ENCODE assay signal across 32 cellular contexts in the genomic region with DNA sequence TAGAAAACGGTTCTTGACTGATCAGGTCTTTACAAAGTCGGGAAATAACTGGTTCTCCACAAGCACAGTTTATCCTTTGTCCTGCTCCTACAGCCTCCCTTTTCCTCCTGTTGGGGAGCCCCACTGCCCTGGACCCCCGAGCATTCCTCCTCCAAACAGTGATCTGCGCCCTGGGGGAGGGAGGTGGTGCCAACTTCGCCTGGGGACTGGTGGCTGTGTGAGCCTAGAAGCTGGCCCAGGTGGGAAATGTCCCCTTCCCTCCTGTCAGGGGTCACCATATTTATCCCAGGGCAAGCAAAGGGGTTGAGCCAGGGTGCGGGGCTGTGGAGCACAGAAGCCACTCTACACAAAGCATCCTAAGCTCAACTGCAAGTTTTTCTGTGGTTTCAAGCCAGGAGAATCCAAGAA. TPM values are rescaled to one million over a fixed set of nuclear protein-coding genes. Genes with fewer than 3 reads are reported as not detected.
"Had no signal": no experiment of that assay in that cellular context is flagged by ENCODE, and none has a peak within 500 bp of the region (broad histone marks: within the 10 kb centered on the region; RNA-seq: fewer than 3 reads in every experiment).

No MANE protein-coding gene starts in this region.

- H3K27ac Mint-ChIP-seq: activated CD4-positive, alpha-beta memory T cell treated with anti-CD3 and anti-CD28 coated beads, Interleukin-2, amount 10 ng/mL, durations not matched to agents 7 days and 5 days; activated naive CD8-positive, alpha-beta T cell treated with anti-CD3 and anti-CD28 coated beads, Interleukin-2, amount 50 U/mL, for 24 hours; activated T-cell treated with anti-CD3 and anti-CD28 coated beads, Interleukin-2, amount 50 U/mL, for 24 hours; dendritic cell treated with granulocyte-macrophage colony-stimulating factor and Interleukin-4, amounts not matched to agents 40 ng/mL and 50 ng/mL, for 4 days; endodermal cell; natural killer cell; stimulated activated memory B cell treated with anti-CD40 and anti-IgM and Interleukin-4, amounts not matched to agents 10 μg/mL and 1 μg/mL and 100 μg/mL, for 72 hours; stimulated activated naive CD8-positive, alpha-beta T cell treated with anti-CD3 and anti-CD28 coated beads, Interleukin-15, amount 100 ng/mL, for 72 hours had no signal

- H3K4me3 Mint-ChIP-seq: activated CD4-positive, alpha-beta memory T cell treated with anti-CD3 and anti-CD28 coated beads, Interleukin-2, amount 10 ng/mL, durations not matched to agents 7 days and 5 days; activated naive CD8-positive, alpha-beta T cell treated with anti-CD3 and anti-CD28 coated beads, Interleukin-2, amount 50 U/mL, for 24 hours; central memory CD8-positive, alpha-beta T cell; dendritic cell treated with granulocyte-macrophage colony-stimulating factor and Interleukin-4, amounts not matched to agents 40 ng/mL and 50 ng/mL, for 4 days; natural killer cell; stimulated activated memory B cell treated with anti-CD40 and anti-IgM and Interleukin-4, amounts not matched to agents 10 μg/mL and 1 μg/mL and 100 μg/mL, for 72 hours had no signal

- H3K36me3 ChIP-seq: heart left ventricle, left lung, lower lobe of right lung, uterus, WERI-Rb-1 had no signal

- H3K36me3 Mint-ChIP-seq: activated naive CD4-positive, alpha-beta T cell treated with anti-CD3 and anti-CD28 coated beads, Interleukin-2, amount 50 U/mL, for 24 hours; natural killer cell; stimulated activated memory B cell treated with anti-CD40 and anti-IgM and Interleukin-4, amounts not matched to agents 10 μg/mL and 1 μg/mL and 100 μg/mL, for 72 hours; type B pancreatic cell had no signal

- H3K27ac ChIP-seq: foreskin keratinocyte, heart left ventricle, left lung, lower lobe of right lung, uterus, WERI-Rb-1 had no signal

- DNase-seq: activated CD4-positive, alpha-beta memory T cell treated with anti-CD3 and anti-CD28 coated beads, Interleukin-2, amount 10 ng/mL, durations not matched to agents 7 days and 5 days; activated CD4-positive, alpha-beta T cell treated with anti-CD3 and anti-CD28 coated beads for 1 hour; activated CD4-positive, alpha-beta T cell treated with anti-CD3 and anti-CD28 coated beads, Interleukin-2, amount 10 ng/mL, durations not matched to agents 7 days and 5 days; activated CD8-positive, alpha-beta memory T cell treated with anti-CD3 and anti-CD28 coated beads, Interleukin-2, amount 50 U/mL, for 48 hours; activated naive CD8-positive, alpha-beta T cell treated with anti-CD3 and anti-CD28 coated beads, Interleukin-2, amount 50 U/mL, for 24 hours; amygdala; endodermal cell; foreskin keratinocyte; heart left ventricle; lower lobe of right lung; natural killer cell; posterior cingulate gyrus; small intestine; stimulated activated CD4-positive, alpha-beta T cell treated with anti-CD3 and anti-CD28 coated beads, Interleukin-4, amount 100 ng/mL, for 4 hours; stimulated activated naive CD8-positive, alpha-beta T cell treated with anti-CD3 and anti-CD28 coated beads, Interleukin-15, amount 100 ng/mL, for 72 hours; substantia nigra; T-helper 9 cell; uterus; WERI-Rb-1 had no signal

- H3K4me3 ChIP-seq: heart left ventricle, left lung, lower lobe of right lung, uterus had no signal

- H3K9me3 ChIP-seq: heart left ventricle, left lung, lower lobe of right lung, uterus had no signal

- H3K4me1 ChIP-seq: foreskin keratinocyte had no signal

- ATAC-seq: activated naive CD8-positive, alpha-beta T cell treated with anti-CD3 and anti-CD28 coated beads, Interleukin-2, amount 50 U/mL, for 24 hours; esophagus mucosa; heart left ventricle; lower lobe of right lung; natural killer cell; sciatic nerve; stimulated activated memory B cell treated with anti-CD40 and anti-IgM and Interleukin-4, amounts not matched to agents 10 μg/mL and 1 μg/mL and 100 μg/mL, for 72 hours; stimulated activated naive CD8-positive, alpha-beta T cell treated with anti-CD3 and anti-CD28 coated beads, Interleukin-15, amount 100 ng/mL, for 72 hours had no signal

- H3K9me3 Mint-ChIP-seq: activated CD4-positive, alpha-beta memory T cell treated with anti-CD3 and anti-CD28 coated beads, Interleukin-2, amount 10 ng/mL, durations not matched to agents 7 days and 5 days; activated CD4-positive, alpha-beta T cell treated with anti-CD3 and anti-CD28 coated beads, Interleukin-2, amount 10 ng/mL, durations not matched to agents 7 days and 5 days; activated naive CD4-positive, alpha-beta T cell treated with anti-CD3 and anti-CD28 coated beads, Interleukin-2, amount 50 U/mL, for 24 hours; activated naive CD8-positive, alpha-beta T cell treated with anti-CD3 and anti-CD28 coated beads, Interleukin-2, amount 50 U/mL, for 24 hours; activated T-cell treated with anti-CD3 and anti-CD28 coated beads, Interleukin-2, amount 50 U/mL, for 24 hours; central memory CD8-positive, alpha-beta T cell; dendritic cell treated with granulocyte-macrophage colony-stimulating factor and Interleukin-4, amounts not matched to agents 40 ng/mL and 50 ng/mL, for 4 days; endodermal cell; natural killer cell; stimulated activated naive CD8-positive, alpha-beta T cell treated with anti-CD3 and anti-CD28 coated beads, Interleukin-15, amount 100 ng/mL, for 72 hours; type B pancreatic cell had no signal

RNA-seq across cellular contexts. Expression of a gene that starts 5.2 kb away (rescaled TPM):
- total RNA-seq: activated CD4-positive, alpha-beta memory T cell treated with anti-CD3 and anti-CD28 coated beads, Interleukin-2, amount 10 ng/mL, durations not matched to agents 7 days and 5 days; activated CD4-positive, alpha-beta T cell treated with anti-CD3 and anti-CD28 coated beads, Interleukin-2, amount 10 ng/mL, durations not matched to agents 7 days and 5 days; endodermal cell; esophagus mucosa; foreskin keratinocyte; left lung; lower lobe of right lung; mononuclear cell; sciatic nerve; T-helper 1 cell treated with Interleukin-12 subunit alpha and Interleukin-12 subunit beta and Interleukin-4 antibody, amounts not matched to agents 30 ng/mL and 1 ng/mL, for 36 hours; uterus had no signal
- polyA plus RNA-seq: foreskin keratinocyte, heart left ventricle, thymus had no signal

RNA-seq across cellular contexts. Expression of a gene that starts 6.9 kb away (rescaled TPM):
- total RNA-seq: activated CD4-positive, alpha-beta memory T cell treated with anti-CD3 and anti-CD28 coated beads, Interleukin-2, amount 10 ng/mL, durations not matched to agents 7 days and 5 days; activated CD4-positive, alpha-beta T cell treated with anti-CD3 and anti-CD28 coated beads, Interleukin-2, amount 10 ng/mL, durations not matched to agents 7 days and 5 days; endodermal cell; esophagus mucosa; foreskin keratinocyte; heart left ventricle; left lung; lower lobe of right lung; mononuclear cell; natural killer cell; omental fat pad; sciatic nerve; T-helper 1 cell treated with Interleukin-12 subunit alpha and Interleukin-12 subunit beta and Interleukin-4 antibody, amounts not matched to agents 30 ng/mL and 1 ng/mL, for 36 hours; uterus had no signal
- polyA plus RNA-seq: foreskin keratinocyte, heart left ventricle had no signal
